Comparison of ENCODE assay signal across 28 cellular contexts in genomic region chr17:7290685-7291084, GRCh38. TPM values are rescaled to one million over a fixed set of nuclear protein-coding genes. Genes with fewer than 3 reads are reported as not detected.
DNase-seq lines count a peak whose midpoint lies in the region; ATAC-seq and TF ChIP-seq lines count a peak whose summit lies in the region.
"Had no signal": no experiment of that assay in that cellular context is flagged by ENCODE, and none has a peak within 500 bp of the region (broad histone marks: within the 10 kb centered on the region; RNA-seq: fewer than 3 reads in every experiment).

No MANE protein-coding gene starts in this region.

- H3K27ac ChIP-seq in heart left ventricle (peak overlapping the region in 9 of 12 donors; percentile 10 to 54 (median 46)), left ventricle myocardium inferior (replicated peaks) (peak overlapping the region; percentile 67), osteoblast (ENCODE audit: low read depth, low read length) (no peak overlapping the region), subcutaneous abdominal adipose tissue (ENCODE audit: low read depth, low read length) (peak overlapping the region; percentile 78)
- H3K27ac ChIP-seq: BLaER1 treated with 17β-estradiol and CSF1 and Interleukin-3, amounts not matched to agents 10 nM and 100 nM; RWPE1; SK-N-MC had no signal

- H3K4me3 ChIP-seq in heart left ventricle (no peak overlapping the region), left ventricle myocardium inferior (no peak overlapping the region), osteoblast (ENCODE audit: insufficient read depth, low read length) (no peak overlapping the region), subcutaneous abdominal adipose tissue (ENCODE audit: low read depth in 1 of 5, low read length in 5 of 5) (no peak overlapping the region)
- H3K4me3 ChIP-seq: BLaER1 treated with 17β-estradiol and CSF1 and Interleukin-3, amounts not matched to agents 10 nM and 100 nM; HAP-1; SK-N-MC had no signal

- TF ChIP-seq POLR2A in heart left ventricle (IDR thresholded peaks at IDR 0.05): no peak

- no peak overlapping the region for H3K4me2 ChIP-seq in osteoblast (ENCODE audit: insufficient read depth, low read length)
- H3K4me2 ChIP-seq: BLaER1 treated with 17β-estradiol and CSF1 and Interleukin-3, amounts not matched to agents 10 nM and 100 nM had no signal

- intact Hi-C loops in heart left ventricle (cut with DNase I): loop anchor here in 1 of 10 donors (10.0 kb wide), 1 partner anchor 246 kb away; the partner anchor contains the start of gene SLC16A11
- intact Hi-C loops in left ventricle myocardium superior (cut with micrococcal nuclease): no loop called here
- intact Hi-C loops in left ventricle myocardium inferior (cut with micrococcal nuclease): no loop called here

- no peaks in the 10 kb centered on the region for H3K9me3 ChIP-seq in heart left ventricle
- H3K9me3 ChIP-seq in left ventricle myocardium inferior (replicated peaks): no peaks in the 10 kb centered on the region
- H3K9me3 ChIP-seq in osteoblast (ENCODE audit: low read depth, low read length): no peaks in the 10 kb centered on the region
- no peaks in the 10 kb centered on the region for H3K9me3 ChIP-seq in subcutaneous abdominal adipose tissue (ENCODE audit: control insufficient read depth in 5 of 5, low read length in 5 of 5)
- H3K9me3 ChIP-seq: BLaER1 treated with 17β-estradiol and CSF1 and Interleukin-3, amounts not matched to agents 10 nM and 100 nM; HAP-1 had no signal

- peak in 2 of 4 donors; percentile 0 to 2 for ATAC-seq in heart left ventricle
- ATAC-seq in left ventricle myocardium superior: no peak
- ATAC-seq in HG02610 (IDR thresholded peaks at IDR 0.05; ENCODE audit: unreplicated experiment): no peak
- ATAC-seq in HG03432 (IDR thresholded peaks at IDR 0.05; ENCODE audit: unreplicated experiment): no peak
- ATAC-seq: HepG2 had no signal

- DNase-seq in heart left ventricle: peak in 1 of 5 donors; percentile 39
- no peak for DNase-seq in left ventricle myocardium superior
- DNase-seq in left ventricle myocardium inferior: no peak
- peak; percentile 66 for DNase-seq in osteoblast (ENCODE audit: insufficient read length, low spot score, missing footprints)
- DNase-seq in DMS79 (lab: John Stamatoyannopoulos, UW): no peak
- DNase-seq: CD4-positive, alpha-beta T cell; GOT3; HFFc6; Karpas-422; NCI-H1092; NCI-H1417 treated with DMSO at 0.1 percent for 48 hours; NCI-H1694 treated with DMSO at 0.1 percent for 48 hours; NCI-H2081; NCI-H2227 treated with DMSO at 0.1 percent for 48 hours; NCI-H510A; NCI-H69; SIG-M5 had no signal

- no peak overlapping the region for H3K9ac ChIP-seq in subcutaneous abdominal adipose tissue (ENCODE audit: low read length in 5 of 5)
- H3K9ac ChIP-seq: BLaER1 treated with 17β-estradiol and CSF1 and Interleukin-3, amounts not matched to agents 10 nM and 100 nM had no signal

- H3K79me2 ChIP-seq in osteoblast (ENCODE audit: insufficient read depth, low read length): no peaks in the 10 kb centered on the region

- H3K27me3 ChIP-seq in heart left ventricle (peaks cover 0 to 52% (median 29%) of the 10 kb centered on the region in 9 donors), left ventricle myocardium inferior (ENCODE audit: low read depth) (peaks cover 76% of the 10 kb centered on the region), osteoblast (ENCODE audit: insufficient read depth, low read length) (peaks cover 57% of the 10 kb centered on the region), subcutaneous abdominal adipose tissue (ENCODE audit: control insufficient read depth in 5 of 5, insufficient read depth in 4 of 5, low read length in 5 of 5) (peaks cover 0 to 27% (median 20%) of the 10 kb centered on the region in 5 donors)

- TF ChIP-seq CTCF in heart left ventricle (IDR thresholded peaks at IDR 0.05) (no peak), left ventricle myocardium inferior (IDR thresholded peaks at IDR 0.05; ENCODE audit: borderline replicate concordance) (no peak), osteoblast (IDR thresholded peaks at IDR 0.05; ENCODE audit: extremely low read depth, low read depth, low read length) (no peak)

- H2AFZ ChIP-seq in osteoblast (ENCODE audit: low read length): no peak overlapping the region

- H3K4me1 ChIP-seq in heart left ventricle (peaks cover 2 to 58% (median 38%) of the 10 kb centered on the region in 12 donors), left ventricle myocardium inferior (peaks cover 74% of the 10 kb centered on the region), osteoblast (ENCODE audit: insufficient read depth, low read length) (no peaks in the 10 kb centered on the region), subcutaneous abdominal adipose tissue (ENCODE audit: control insufficient read depth in 5 of 5, insufficient read depth in 5 of 5, low read length in 5 of 5) (peaks cover 4 to 60% (median 48%) of the 10 kb centered on the region in 5 donors)

- H3K36me3 ChIP-seq in heart left ventricle (peaks cover 0 to 24% (median 3%) of the 10 kb centered on the region in 9 donors), left ventricle myocardium inferior (peaks cover 11% of the 10 kb centered on the region), osteoblast (ENCODE audit: insufficient read depth, low read length) (no peaks in the 10 kb centered on the region), subcutaneous abdominal adipose tissue (ENCODE audit: control insufficient read depth in 5 of 5, insufficient read depth in 5 of 5, low read length in 5 of 5) (peaks cover 0 to 17% (median 10%) of the 10 kb centered on the region in 5 donors)
- H3K36me3 ChIP-seq: BLaER1 treated with 17β-estradiol and CSF1 and Interleukin-3, amounts not matched to agents 10 nM and 100 nM; HAP-1 had no signal

- 31 to 54% (median 43%) methylated on average over 11 of the region's 11 CpGs for WGBS in heart left ventricle, 4 donors

- H4K20me1 ChIP-seq in osteoblast (ENCODE audit: insufficient read depth, low read length): peaks cover 2% of the 10 kb centered on the region

RNA-seq across cellular contexts. Expression of gene YBX2, which starts 3.8 kb away (rescaled TPM):
- total RNA-seq in heart left ventricle: 1 to 10 TPM in 1 of 9 donors, under 1 TPM in 8; 0.32 to 1.6 (median 0.56) TPM
- 1 to 10 TPM in 1 of 2 donors, under 1 TPM in 1; 0.43 to 2.0 TPM for polyA plus RNA-seq in heart left ventricle
- total RNA-seq in left ventricle myocardium superior: 0.77 TPM
- total RNA-seq in left ventricle myocardium inferior: 0.77 TPM
- total RNA-seq in osteoblast: under 0.01 TPM in 1 of 2 replicates, not detected in the other
- total RNA-seq: HFFc6, HT1080 had no signal

RNA-seq across cellular contexts. Expression of gene SLC2A4, which starts 9.2 kb away (rescaled TPM):
- total RNA-seq in heart left ventricle (100 to 1,000 TPM in 7 of 9 donors, 10 to 100 TPM in 2; 82.0 to 184 (median 172) TPM), left ventricle myocardium superior (170 TPM), left ventricle myocardium inferior (146 TPM), osteoblast (under 0.01 and 0.29 TPM in 2 replicates)
- 100 to 1,000 TPM in 1 of 2 donors, 10 to 100 TPM in 1; 48.5 to 107 TPM for polyA plus RNA-seq in heart left ventricle
- total RNA-seq: A172; CD4-positive, alpha-beta T cell had no signal

RNA-seq across cellular contexts. Expression of gene EIF5A, which starts 16.7 kb away (rescaled TPM):
- total RNA-seq in heart left ventricle: 100 to 1,000 TPM; 120 to 500 (median 257) TPM
- polyA plus RNA-seq in heart left ventricle: 100 to 1,000 TPM; 403 to 934 TPM
- 311 TPM for total RNA-seq in left ventricle myocardium superior
- total RNA-seq in left ventricle myocardium inferior: 250 TPM
- total RNA-seq in osteoblast: 436 and 491 TPM in 2 replicates

RNA-seq across cellular contexts. Expression of gene GPS2, which starts 24.5 kb away (rescaled TPM):
- 100 to 1,000 TPM in 1 of 9 donors, 10 to 100 TPM in 8; 51.0 to 118 (median 61.2) TPM for total RNA-seq in heart left ventricle
- polyA plus RNA-seq in heart left ventricle: 10 to 100 TPM; 81.6 to 88.4 TPM
- total RNA-seq in left ventricle myocardium superior: 75.0 TPM
- 66.1 TPM for total RNA-seq in left ventricle myocardium inferior
- 46.9 and 48.1 TPM in 2 replicates for total RNA-seq in osteoblast

RNA-seq across cellular contexts. Expression of gene CLDN7, which starts 28.4 kb away (rescaled TPM):
- total RNA-seq in heart left ventricle (1 to 10 TPM in 5 of 9 donors, under 1 TPM in 2, not detected in 2; 0.36 to 2.6 (median 2.0) TPM), left ventricle myocardium superior (1.8 TPM), left ventricle myocardium inferior (1.6 TPM), osteoblast (0.36 and 1.8 TPM in 2 replicates)
- polyA plus RNA-seq in heart left ventricle: 1 to 10 TPM; 1.1 to 1.3 TPM
- total RNA-seq: A172, Daoy, HepG2, HT1080 had no signal
- polyA plus RNA-seq: HepG2 had no signal

Comparison
In these comparisons a context has a peak if more than half of its experiments do, and no peak if none do; other contexts are left out.
1. RNA of gene SLC2A4, which starts 9.2 kb away (total RNA-seq): 82.0 to 184 TPM in heart left ventricle, 170 TPM in left ventricle myocardium superior (single experiment) and 146 TPM in left ventricle myocardium inferior (single experiment); under 0.01 to 0.29 TPM in osteoblast; every median in the first group is over 10 times any median in the second.